Comparison of ENCODE assay signal across 8 cellular contexts in genomic region chr6:35920793-35921732, GRCh38. TPM values are rescaled to one million over a fixed set of nuclear protein-coding genes. Genes with fewer than 3 reads are reported as not detected.
DNase-seq lines count a peak whose midpoint lies in the region; ATAC-seq and TF ChIP-seq lines count a peak whose summit lies in the region.

Gene SRPK1, minus strand, starts transcription at chr6:35921098. Its CDS starts 42 bp downstream, at chr6:35921056.

- peak within 1 kb of the TSS; percentile 92 for H2AFZ ChIP-seq in hepatocyte

- peak within 1 kb of the TSS; percentile 83 for H3K27ac ChIP-seq in hepatocyte
- peak within 1 kb of the TSS in 1 of 2 donors; percentile 20 for H3K27ac ChIP-seq in aorta (ENCODE audit: low read depth in 1 of 2, low read length in 2 of 2)

- in situ Hi-C loops in astrocyte of the cerebellum (cut with HindIII; ENCODE audit: low sequenced_read_pairs) = no loop called here

- TF ChIP-seq CTCF in astrocyte of the cerebellum (IDR thresholded peaks at IDR 0.05; ENCODE audit: low read depth, low read length, missing control alignments) = no peak
- TF ChIP-seq CTCF in hepatocyte (IDR thresholded peaks at IDR 0.05; ENCODE audit: poor library complexity) = no peak

- 8% methylated on average over 4 of the region's 69 CpGs for WGBS in hepatocyte (ENCODE audit: low lambda C conversion rate, missing lambda C conversion rate)
- 0 to 1% methylated on average over 18 to 69 of the region's 69 CpGs for WGBS in aorta, 2 donors

- H3K9me2 ChIP-seq in hepatocyte (replicated peaks; ENCODE audit: insufficient read depth) = no peaks in the 10 kb centered on the region

- H3K79me2 ChIP-seq in hepatocyte = peaks cover 42% of the 10 kb centered on the region

- no peaks in the 10 kb centered on the region for H3K27me3 ChIP-seq in hepatocyte
- no peaks in the 10 kb centered on the region for H3K27me3 ChIP-seq in aorta (ENCODE audit: control insufficient read depth in 1 of 2, insufficient read depth in 2 of 2, low read length in 1 of 2)

- peaks cover 26% of the 10 kb centered on the region for H3K4me1 ChIP-seq in hepatocyte (ENCODE audit: insufficient read depth)
- H3K4me1 ChIP-seq in aorta (ENCODE audit: control insufficient read depth in 1 of 2, insufficient read depth in 2 of 2, low read length in 2 of 2) = no peaks in the 10 kb centered on the region

- peak; percentile 83 for ATAC-seq in GM18505 (IDR thresholded peaks at IDR 0.05; ENCODE audit: unreplicated experiment)
- peak; percentile 68 for ATAC-seq in HG02938 (IDR thresholded peaks at IDR 0.05; ENCODE audit: unreplicated experiment)
- ATAC-seq in aorta (ENCODE audit: low FRiP score) = peak; percentile 94

- H3K9me3 ChIP-seq in hepatocyte (ENCODE audit: low read depth) (no peaks in the 10 kb centered on the region), aorta (ENCODE audit: control insufficient read depth, low read length) (no peaks in the 10 kb centered on the region)

- DNase-seq in NCI-H187 treated with DMSO at 0.1 percent for 48 hours (lab: John Stamatoyannopoulos, UW) (peak; percentile 49), T-helper 9 cell (peak; percentile 72), astrocyte of the cerebellum (ENCODE audit: low read depth) (peak; percentile 47), hepatocyte (ENCODE audit: low spot score) (peak; percentile 96), retina (peak; percentile 93), aorta (peak; percentile 90 to 95)

- H4K20me1 ChIP-seq in hepatocyte (ENCODE audit: insufficient read depth, poor library complexity, severe bottlenecking) = peaks cover 16% of the 10 kb centered on the region

- intact Hi-C loops in aorta (cut with DNase I) = loop anchor here in 1 of 2 donors (5.0 kb wide), 1 partner anchor 106 kb away; the partner anchor contains the start of gene MAPK14

- H3K4me2 ChIP-seq in hepatocyte = peak within 1 kb of the TSS; percentile 99

- TF ChIP-seq POLR2A in GM18505 (IDR thresholded peaks at IDR 0.05; ENCODE audit: borderline replicate concordance, extremely low read depth, insufficient read depth, insufficient read length) = peak; percentile 89

- peak within 1 kb of the TSS; percentile 72 for H3K4me3 ChIP-seq in astrocyte of the cerebellum (ENCODE audit: low read depth, low read length)
- peak within 1 kb of the TSS; percentile 65 for H3K4me3 ChIP-seq in hepatocyte
- peak within 1 kb of the TSS; percentile 73 to 74 for H3K4me3 ChIP-seq in aorta (ENCODE audit: low read length in 2 of 2)

- H3K36me3 ChIP-seq in hepatocyte (replicated peaks; ENCODE audit: insufficient read depth, low read depth) = no peaks in the 10 kb centered on the region
- no peaks in the 10 kb centered on the region for H3K36me3 ChIP-seq in aorta (ENCODE audit: control insufficient read depth in 1 of 2, insufficient read depth in 2 of 2, low read length in 1 of 2)

RNA-seq across cellular contexts. Expression of gene SRPK1, which starts in this region (rescaled TPM):
- 63.9 and 69.4 TPM in 2 replicates for total RNA-seq in hepatocyte
- 39.3 and 48.0 TPM in 2 replicates for polyA plus RNA-seq in hepatocyte
- total RNA-seq in aorta = 10 to 100 TPM; 26.1 to 29.7 TPM
- polyA plus RNA-seq in aorta = 10 to 100 TPM in 1 of 2 donors, 1 to 10 TPM in 1; 9.7 to 14.8 TPM
